In the genomic region with DNA sequence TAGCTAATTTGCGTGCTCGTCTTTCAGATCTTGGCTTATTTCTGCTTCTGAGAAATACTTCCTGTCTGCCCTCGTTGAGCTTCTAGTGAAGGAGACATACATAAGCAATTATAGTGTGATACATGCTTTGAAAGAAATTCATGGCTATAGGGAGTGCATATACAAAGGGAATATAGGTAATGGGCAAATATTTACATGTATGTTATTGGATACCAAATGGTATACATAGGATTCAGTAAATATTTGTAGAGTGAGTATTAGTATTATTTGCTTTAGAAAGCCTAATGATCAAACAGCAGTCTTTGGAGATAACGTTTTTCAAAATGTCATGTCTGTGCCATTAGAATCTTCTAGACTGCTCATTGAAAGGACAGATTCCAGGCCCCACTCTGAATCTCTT, we compare ENCODE assay signal across 19 cellular contexts. TPM values are rescaled to one million over a fixed set of nuclear protein-coding genes. Genes with fewer than 3 reads are reported as not detected.
DNase-seq lines count a peak whose midpoint lies in the region; ATAC-seq, FAIRE-seq and TF ChIP-seq lines count a peak whose summit lies in the region.
"Had no signal": no experiment of that assay in that cellular context is flagged by ENCODE, and none has a peak within 500 bp of the region (broad histone marks: within the 10 kb centered on the region; RNA-seq: fewer than 3 reads in every experiment).

No MANE protein-coding gene starts in this region.

- no peaks in the 10 kb centered on the region for H3K9me3 Mint-ChIP-seq in CD4-positive, alpha-beta T cell
- H3K9me3 Mint-ChIP-seq: CD8-positive, alpha-beta memory T cell had no signal

- POLR2A ChIA-PET in HepG2 (lab: Yijun Ruan, JAX) = interaction anchor here (0.8 kb wide), 1 partner anchor 65 kb away, joined by 3 read pairs; no protein-coding TSS in a partner anchor
- POLR2A ChIA-PET in PC-3 (lab: Charles Lee; ENCODE audit: unreplicated experiment) = no interaction called here
- POLR2A ChIA-PET in SK-N-SH (lab: Yijun Ruan, JAX) = no interaction called here
- POLR2A ChIA-PET in CD4-positive, alpha-beta T cell (lab: Charles Lee) = no interaction called here

- H3K4me3 Mint-ChIP-seq in CD4-positive, alpha-beta T cell = no peak overlapping the region

- no peaks in the 10 kb centered on the region; a peak in 1 of 5 replicates for H3K27me3 ChIP-seq in HepG2 (ENCODE audit: control insufficient read depth in 1 of 2, insufficient read depth in 2 of 2, low read length in 2 of 2)
- H3K27me3 ChIP-seq in right lobe of liver = no peaks in the 10 kb centered on the region
- H3K27me3 ChIP-seq in Loucy (ENCODE audit: insufficient read depth, low read length, poor library complexity, severe bottlenecking) = no peaks in the 10 kb centered on the region
- H3K27me3 ChIP-seq in PC-3 (ENCODE audit: low read length) = no peaks in the 10 kb centered on the region
- no peaks in the 10 kb centered on the region for H3K27me3 ChIP-seq in SK-N-SH (ENCODE audit: insufficient read depth)
- H3K27me3 ChIP-seq in CD4-positive, alpha-beta T cell (ENCODE audit: control insufficient read depth, insufficient read depth, low read length) = no peaks in the 10 kb centered on the region
- no peaks in the 10 kb centered on the region for H3K27me3 ChIP-seq in stomach
- H3K27me3 ChIP-seq: BE2C had no signal

- H3K27me3 Mint-ChIP-seq in CD4-positive, alpha-beta T cell = no peaks in the 10 kb centered on the region
- H3K27me3 Mint-ChIP-seq: CD8-positive, alpha-beta memory T cell had no signal

- TF ChIP-seq EP300 in HepG2 (IDR thresholded peaks at IDR 0.05; ENCODE audit: low read depth in 2 of 2, low read length in 2 of 2) (no peak), HepG2 (CRISPR knock-in tag; IDR thresholded peaks at IDR 0.05; ENCODE audit: borderline replicate concordance) (no peak), SK-N-SH (IDR thresholded peaks at IDR 0.05; ENCODE audit: borderline replicate concordance in 1 of 2, low read depth in 1 of 2, low read length in 1 of 2) (no peak), stomach (IDR thresholded peaks at IDR 0.05) (no peak)

- H3K4me1 ChIP-seq in HepG2 (ENCODE audit: insufficient read depth, low read length) (peaks cover 29% of the 10 kb centered on the region), right lobe of liver (no peaks in the 10 kb centered on the region), Loucy (ENCODE audit: insufficient read depth, low read length, poor library complexity, severe bottlenecking) (peaks cover 39% of the 10 kb centered on the region), PC-3 (ENCODE audit: insufficient read depth, low read length) (peaks cover 28% of the 10 kb centered on the region), SK-N-SH (ENCODE audit: control insufficient read depth in 1 of 2, insufficient read depth in 2 of 2, low read depth in 1 of 2, low read length in 1 of 2) (no peaks in the 10 kb centered on the region; a peak in 2 of 4 replicates), stomach (peaks cover 0 to 14% (median 8%) of the 10 kb centered on the region in 4 donors)
- H3K4me1 ChIP-seq: BE2C had no signal

- H4K20me1 ChIP-seq in HepG2 (ENCODE audit: insufficient read depth, low read length) (no peaks in the 10 kb centered on the region; the same call in 1 of the 2 replicates), Loucy (ENCODE audit: insufficient read depth, low read length, poor library complexity, severe bottlenecking) (peaks cover 6% of the 10 kb centered on the region), PC-3 (ENCODE audit: low read length) (no peaks in the 10 kb centered on the region), SK-N-SH (ENCODE audit: insufficient read depth) (no peaks in the 10 kb centered on the region)

- H3K27ac Mint-ChIP-seq in CD4-positive, alpha-beta T cell = no peak overlapping the region
- H3K27ac Mint-ChIP-seq: CD8-positive, alpha-beta memory T cell had no signal

- H3K9me2 ChIP-seq in Loucy (replicated peaks; ENCODE audit: low read depth, low read length) (no peaks in the 10 kb centered on the region), PC-3 (replicated peaks; ENCODE audit: low read length) (no peaks in the 10 kb centered on the region), SK-N-SH (no peaks in the 10 kb centered on the region)

- H2AFZ ChIP-seq in HepG2 (ENCODE audit: low read length) (no peak overlapping the region), Loucy (ENCODE audit: low read length) (no peak overlapping the region), PC-3 (ENCODE audit: low read length) (no peak overlapping the region), SK-N-SH (ENCODE audit: low read depth) (no peak overlapping the region)
- H2AFZ ChIP-seq: GM23248 had no signal

- in situ Hi-C loops in HepG2 (cut with HindIII; ENCODE audit: extremely low pct_ligation_motif_present, low pct_unique_long_range_greater_than_20kb) = no loop called here

- H3K4me2 ChIP-seq in HepG2 (ENCODE audit: low read depth, low read length) (no peak overlapping the region), Loucy (ENCODE audit: low read depth, low read length, poor library complexity, severe bottlenecking) (peak overlapping the region; percentile 42), PC-3 (ENCODE audit: low read length) (peak overlapping the region; percentile 58), SK-N-SH (no peak overlapping the region)
- H3K4me2 ChIP-seq: A549 had no signal

- TF ChIP-seq RAD21 in HepG2 (CRISPR knock-in tag; IDR thresholded peaks at IDR 0.05) = no peak
- TF ChIP-seq RAD21 in SK-N-SH (IDR thresholded peaks at IDR 0.05; ENCODE audit: low read length) = no peak

- TF ChIP-seq CTCF in HepG2 (CRISPR knock-in tag; IDR thresholded peaks at IDR 0.05) = no peak
- TF ChIP-seq CTCF in right lobe of liver (IDR thresholded peaks at IDR 0.05) = no peak
- no peak for TF ChIP-seq CTCF in Loucy (conservative IDR thresholded peaks at IDR 0.05; ENCODE audit: low read length)
- no peak for TF ChIP-seq CTCF in PC-3 (conservative IDR thresholded peaks at IDR 0.05; ENCODE audit: low read depth, low read length)
- TF ChIP-seq CTCF in SK-N-SH (IDR thresholded peaks at IDR 0.05) = no peak
- no peak for TF ChIP-seq CTCF in CD4-positive, alpha-beta T cell (IDR thresholded peaks at IDR 0.05)
- no peak for TF ChIP-seq CTCF in stomach (IDR thresholded peaks at IDR 0.05)

- BruUV-seq in HepG2 (replicated peaks; lab: Mats Ljungman, UMichigan) = no TSS peak
- no TSS peak for BruUV-seq in PC-3 (replicated peaks; lab: Mats Ljungman, UMichigan)

- no peaks in the 10 kb centered on the region for H3K9me3 ChIP-seq in HepG2 (ENCODE audit: low read length)
- H3K9me3 ChIP-seq in right lobe of liver = no peaks in the 10 kb centered on the region
- H3K9me3 ChIP-seq in Loucy (ENCODE audit: insufficient read depth, low read depth, low read length) = no peaks in the 10 kb centered on the region
- H3K9me3 ChIP-seq in PC-3 (ENCODE audit: low read length) = no peaks in the 10 kb centered on the region
- no peaks in the 10 kb centered on the region for H3K9me3 ChIP-seq in SK-N-SH
- H3K9me3 ChIP-seq in CD4-positive, alpha-beta T cell (ENCODE audit: control insufficient read depth, low read length) = no peaks in the 10 kb centered on the region
- H3K9me3 ChIP-seq in stomach = no peaks in the 10 kb centered on the region
- H3K9me3 ChIP-seq: A549, BE2C, Caco-2 had no signal

- WGBS in HepG2 (ENCODE audit: low lambda C conversion rate) = 68% methylated on average over 4 of the region's 4 CpGs
- 66% methylated on average over 4 of the region's 4 CpGs for WGBS in right lobe of liver (ENCODE audit: insufficient coverage, low coverage, low lambda C conversion rate, missing lambda C conversion rate)
- WGBS in SK-N-SH (ENCODE audit: low lambda C conversion rate) = 85% methylated on average over 4 of the region's 4 CpGs
- WGBS in stomach, 5 donors = 60 to 67% (median 64%) methylated on average over 4 of the region's 4 CpGs

- peaks cover 4% of the 10 kb centered on the region for H3K36me3 Mint-ChIP-seq in CD4-positive, alpha-beta T cell (ENCODE audit: low read depth)

- H3K9ac ChIP-seq in HepG2 (ENCODE audit: insufficient read depth, low read depth, low read length) (no peak overlapping the region), Loucy (ENCODE audit: low read depth, low read length, poor library complexity, severe bottlenecking) (no peak overlapping the region), PC-3 (ENCODE audit: low read length) (no peak overlapping the region), SK-N-SH (no peak overlapping the region)
- H3K9ac ChIP-seq: GM23248 had no signal

- no peak overlapping the region for H3K27ac ChIP-seq in HepG2 (ENCODE audit: extremely low read length, insufficient read depth, low read length)
- no peak overlapping the region for H3K27ac ChIP-seq in right lobe of liver
- H3K27ac ChIP-seq in PC-3 (ENCODE audit: low read length) = peak overlapping the region; percentile 61
- no peak overlapping the region for H3K27ac ChIP-seq in SK-N-SH (ENCODE audit: low read depth in 2 of 2, low read length in 1 of 2)
- no peak overlapping the region for H3K27ac ChIP-seq in CD4-positive, alpha-beta T cell (ENCODE audit: low read depth, low read length)
- H3K27ac ChIP-seq in stomach = no peak overlapping the region
- H3K27ac ChIP-seq: A549, C4-2B, GM23248, HL-60 had no signal

- TF ChIP-seq POLR2A in HepG2 (IDR thresholded peaks at IDR 0.05; ENCODE audit: insufficient read depth in 1 of 2, low read depth in 2 of 2, low read length in 2 of 2) (no peak), right lobe of liver (IDR thresholded peaks at IDR 0.05) (no peak), stomach (IDR thresholded peaks at IDR 0.05) (no peak)

- intact Hi-C loops in HepG2 (cut with micrococcal nuclease; ENCODE audit: unreplicated experiment) = no loop called here
- intact Hi-C loops in right lobe of liver (cut with DNase I) = no loop called here
- intact Hi-C loops in PC-3 (cut with micrococcal nuclease) = no loop called here
- intact Hi-C loops in CD4-positive, alpha-beta T cell (cut with DNase I, micrococcal nuclease) = no loop called here
- intact Hi-C loops in stomach (cut with DNase I; ENCODE audit: low total_unique reads) = no loop called here

- H3K4me3 ChIP-seq in HepG2 (replicated peaks in 1 of 3; ENCODE audit: insufficient read depth in 1 of 3, low read depth in 2 of 3, low read length in 3 of 3) = no peak overlapping the region
- H3K4me3 ChIP-seq in right lobe of liver = no peak overlapping the region
- H3K4me3 ChIP-seq in Loucy (ENCODE audit: low read length, poor library complexity, severe bottlenecking) = peak overlapping the region; percentile 16
- no peak overlapping the region for H3K4me3 ChIP-seq in PC-3 (ENCODE audit: low read length)
- H3K4me3 ChIP-seq in SK-N-SH (ENCODE audit: low read depth in 2 of 2, low read length in 1 of 2) = no peak overlapping the region
- no peak overlapping the region for H3K4me3 ChIP-seq in stomach
- H3K4me3 ChIP-seq: A549, GM12878, GM23248 had no signal

- DNase-seq in HepG2 (ENCODE audit: low spot score) = peak; percentile 27
- DNase-seq in right lobe of liver = no peak
- peak; percentile 62 for DNase-seq in PC-3
- no peak for DNase-seq in SK-N-SH
- DNase-seq in CD4-positive, alpha-beta T cell = no peak
- no peak for DNase-seq in stomach
- DNase-seq: BE2C; Caco-2; CD8-positive, alpha-beta memory T cell; GM23248 had no signal

- peaks cover 3 to 21% of the 10 kb centered on the region in 2 experiments for H3K36me3 ChIP-seq in HepG2 (replicated peaks in 1 of 2; ENCODE audit: control insufficient read depth in 1 of 2, insufficient read depth in 2 of 2, low read length in 2 of 2)
- no peaks in the 10 kb centered on the region for H3K36me3 ChIP-seq in right lobe of liver
- H3K36me3 ChIP-seq in Loucy (ENCODE audit: insufficient read depth, low read length) = peaks cover 8% of the 10 kb centered on the region
- no peaks in the 10 kb centered on the region; the same call in 1 of the 2 replicates for H3K36me3 ChIP-seq in PC-3 (ENCODE audit: low read depth, low read length)
- H3K36me3 ChIP-seq in SK-N-SH (replicated peaks in 1 of 2; ENCODE audit: control insufficient read depth in 1 of 2, insufficient read depth in 2 of 2, low read length in 1 of 2) = peaks cover 10 to 19% of the 10 kb centered on the region in 2 experiments
- H3K36me3 ChIP-seq in stomach = no peaks in the 10 kb centered on the region

- CTCF ChIA-PET in HepG2 (lab: Yijun Ruan, JAX; ENCODE audit: low intra/inter-chr PET ratio, low total read pairs) = no interaction called here
- CTCF ChIA-PET in PC-3 (lab: Charles Lee) = no interaction called here
- CTCF ChIA-PET in SK-N-SH (lab: Yijun Ruan, JAX) = no interaction called here
- CTCF ChIA-PET in CD4-positive, alpha-beta T cell (lab: Charles Lee) = no interaction called here

- peaks cover 5% of the 10 kb centered on the region for H3K79me2 ChIP-seq in HepG2 (ENCODE audit: insufficient read depth, low read length)
- H3K79me2 ChIP-seq in Loucy (ENCODE audit: insufficient read depth, low read length) = peaks cover 66% of the 10 kb centered on the region
- H3K79me2 ChIP-seq in PC-3 (ENCODE audit: low read length) = peaks cover 12% of the 10 kb centered on the region
- peaks cover 35% of the 10 kb centered on the region; the same call in 1 of the 2 replicates for H3K79me2 ChIP-seq in SK-N-SH (ENCODE audit: insufficient read depth)

- peaks cover 4% of the 10 kb centered on the region for H3K4me1 Mint-ChIP-seq in CD4-positive, alpha-beta T cell (ENCODE audit: low read depth)

- no peak for FAIRE-seq in HepG2 (lab: Jason Lieb, UNC)
- FAIRE-seq: A549, GM12878, H54 had no signal

- ATAC-seq in HepG2 (peak; percentile 28; the same call in 1 of the 3 replicates), right lobe of liver (no peak), PC-3 (peak; percentile 62)
- ATAC-seq in CD4-positive, alpha-beta T cell (ENCODE audit: poor library complexity) = no peak
- ATAC-seq: A549, HCT116 had no signal

- H3F3A ChIP-seq in Loucy (ENCODE audit: low read depth) (no peaks in the 10 kb centered on the region), PC-3 (ENCODE audit: low read length, unreplicated experiment) (no peaks in the 10 kb centered on the region), SK-N-SH (replicated peaks; ENCODE audit: insufficient read depth) (no peaks in the 10 kb centered on the region)

RNA-seq across cellular contexts. Expression of gene BRCA2, which starts 5.2 kb away (rescaled TPM):
- 24.6 and 28.3 TPM in 2 replicates for total RNA-seq in HepG2 (2016; rRNA removed; fragmentation: Illumina TruSeq; extraction: Trizol)
- total RNA-seq in HepG2 (2016; cell fraction: cytosol; rRNA removed; fragmentation: Illumina TruSeq; extraction: Trizol; ENCODE audit: low read depth) = 2.6 and 3.3 TPM in 2 replicates
- 19.9 and 29.6 TPM in 2 replicates for total RNA-seq in HepG2 (2016; cell fraction: insoluble cytoplasmic fraction; rRNA removed; fragmentation: Illumina TruSeq; extraction: Trizol)
- 5.4 TPM in 2 replicates for total RNA-seq in HepG2 (2016; cell fraction: membrane; rRNA removed; fragmentation: Illumina TruSeq; extraction: Trizol)
- 33.0 and 36.6 TPM in 2 replicates for total RNA-seq in HepG2 (2016; cell fraction: nucleus; rRNA removed; fragmentation: Illumina TruSeq; extraction: Trizol)
- 1.8 and 3.1 TPM in 2 replicates for polyA plus RNA-seq in HepG2 (2011; rRNA removed)
- polyA plus RNA-seq in HepG2 (2011; cell fraction: cytosol; rRNA removed) = 0.48 and 1.6 TPM in 2 replicates
- polyA plus RNA-seq in HepG2 (2011; cell fraction: nucleus; rRNA removed) = 2.2 and 3.1 TPM in 2 replicates
- 0.95 and 4.7 TPM in 2 replicates for polyA plus RNA-seq in HepG2 (2012)
- 0.29 and 0.40 TPM in 2 replicates for polyA plus RNA-seq in HepG2 (2016; cell fraction: cytosol; fragmentation: Illumina TruSeq; extraction: Trizol; ENCODE audit: low read depth)
- 13.9 and 14.6 TPM in 2 replicates for polyA plus RNA-seq in HepG2 (2016; cell fraction: insoluble cytoplasmic fraction; fragmentation: Illumina TruSeq; extraction: Trizol; ENCODE audit: low read depth)
- 0.37 and 2.5 TPM in 2 replicates for polyA plus RNA-seq in HepG2 (2016; cell fraction: membrane; fragmentation: Illumina TruSeq; extraction: Trizol; ENCODE audit: low read depth)
- 27.2 and 32.6 TPM in 2 replicates for polyA plus RNA-seq in HepG2 (2016; cell fraction: nucleus; fragmentation: Illumina TruSeq; extraction: Trizol; ENCODE audit: insufficient read depth, low read depth)
- 0.74 and 5.3 TPM in 2 replicates for polyA minus RNA-seq in HepG2 (2011; rRNA and poly(A)+ RNA removed; ENCODE audit: low replicate concordance)
- polyA minus RNA-seq in HepG2 (2011; cell fraction: cytosol; rRNA and poly(A)+ RNA removed) = 3.3 and 3.8 TPM in 2 replicates
- polyA minus RNA-seq in HepG2 (2011; cell fraction: nucleus; rRNA and poly(A)+ RNA removed) = 16.8 and 23.8 TPM in 2 replicates
- total RNA-seq in right lobe of liver = 1 to 10 TPM in 4 of 6 experiments, under 1 TPM in 2; 0.46 to 4.0 (median 1.8) TPM
- 9.1 and 16.8 TPM in 2 replicates for total RNA-seq in PC-3 (2014; rRNA removed)
- polyA plus RNA-seq in SK-N-SH (2012; rRNA removed) = 0.81 and 1.6 TPM in 2 replicates
- polyA plus RNA-seq in SK-N-SH (2012; cell fraction: cytosol; rRNA removed) = 0.85 and 1.1 TPM in 2 replicates
- 2.9 and 4.9 TPM in 2 replicates for polyA plus RNA-seq in SK-N-SH (2012; cell fraction: nucleus; rRNA removed)
- 1 to 10 TPM; 1.9 to 2.4 TPM for total RNA-seq in CD4-positive, alpha-beta T cell
- total RNA-seq in stomach = 10 to 100 TPM in 1 of 5 donors, 1 to 10 TPM in 2, under 1 TPM in 2; 0.58 to 16.2 (median 4.6) TPM
- 1 to 10 TPM in 2 of 3 donors, under 1 TPM in 1; 0.53 to 1.2 (median 1.1) TPM for polyA plus RNA-seq in stomach

RNA-seq across cellular contexts. Expression of gene ZAR1L, which starts 5.4 kb away (rescaled TPM):
- total RNA-seq in HepG2 (2016; rRNA removed; fragmentation: Illumina TruSeq; extraction: Trizol) (0.09 TPM in 1 of 2 replicates, not detected in the other), right lobe of liver (not detected), PC-3 (2014; rRNA removed) (not detected in 2 replicates), stomach (not detected)
- not detected in 2 replicates for total RNA-seq in HepG2 (2016; cell fraction: cytosol; rRNA removed; fragmentation: Illumina TruSeq; extraction: Trizol; ENCODE audit: low read depth)
- total RNA-seq in HepG2 (2016; cell fraction: insoluble cytoplasmic fraction; rRNA removed; fragmentation: Illumina TruSeq; extraction: Trizol) = not detected in 2 replicates
- 0.09 TPM in 1 of 2 replicates, not detected in the other for total RNA-seq in HepG2 (2016; cell fraction: membrane; rRNA removed; fragmentation: Illumina TruSeq; extraction: Trizol)
- not detected in 2 replicates for total RNA-seq in HepG2 (2016; cell fraction: nucleus; rRNA removed; fragmentation: Illumina TruSeq; extraction: Trizol)
- polyA plus RNA-seq in HepG2 (2011; rRNA removed) (0.05 TPM in 1 of 2 replicates, not detected in the other), SK-N-SH (2012; rRNA removed) (0.07 TPM in 1 of 2 replicates, not detected in the other), stomach (not detected)
- not detected in 2 replicates for polyA plus RNA-seq in HepG2 (2011; cell fraction: cytosol; rRNA removed)
- polyA plus RNA-seq in HepG2 (2011; cell fraction: nucleus; rRNA removed) = 0.09 TPM in 1 of 2 replicates, not detected in the other
- polyA plus RNA-seq in HepG2 (2012) = not detected in 2 replicates
- not detected in 2 replicates for polyA plus RNA-seq in HepG2 (2016; cell fraction: cytosol; fragmentation: Illumina TruSeq; extraction: Trizol; ENCODE audit: low read depth)
- polyA plus RNA-seq in HepG2 (2016; cell fraction: insoluble cytoplasmic fraction; fragmentation: Illumina TruSeq; extraction: Trizol; ENCODE audit: low read depth) = not detected in 2 replicates
- not detected in 2 replicates for polyA plus RNA-seq in HepG2 (2016; cell fraction: membrane; fragmentation: Illumina TruSeq; extraction: Trizol; ENCODE audit: low read depth)
- 0.59 TPM in 1 of 2 replicates, not detected in the other for polyA plus RNA-seq in HepG2 (2016; cell fraction: nucleus; fragmentation: Illumina TruSeq; extraction: Trizol; ENCODE audit: insufficient read depth, low read depth)
- not detected in 2 replicates for polyA minus RNA-seq in HepG2 (2011; rRNA and poly(A)+ RNA removed; ENCODE audit: low replicate concordance)
- polyA minus RNA-seq in HepG2 (2011; cell fraction: cytosol; rRNA and poly(A)+ RNA removed) = not detected in 2 replicates
- polyA minus RNA-seq in HepG2 (2011; cell fraction: nucleus; rRNA and poly(A)+ RNA removed) = not detected in 2 replicates
- polyA plus RNA-seq in SK-N-SH (2012; cell fraction: cytosol; rRNA removed) = not detected in 2 replicates
- polyA plus RNA-seq in SK-N-SH (2012; cell fraction: nucleus; rRNA removed) = 0.14 and 0.21 TPM in 2 replicates
- not detected for total RNA-seq in CD4-positive, alpha-beta T cell
- total RNA-seq: Caco-2; CD8-positive, alpha-beta memory T cell; Daoy; GM23248 had no signal
- polyA plus RNA-seq: A549; AG04450; CD8-positive, alpha-beta memory T cell; GM23248 had no signal

Comparison
In these comparisons a context has a peak if more than half of its experiments do, and no peak if none do; other contexts are left out.
1. ATAC-seq: peak in HepG2 (single experiment) and PC-3 (single experiment); none in right lobe of liver (0 of 4) and CD4-positive, alpha-beta T cell (single experiment).
2. DNase-seq: peak in HepG2 (single experiment) and PC-3 (single experiment); none in right lobe of liver (0 of 3), SK-N-SH (single experiment), CD4-positive, alpha-beta T cell (0 of 10) and stomach (single experiment).
3. H3K4me2 ChIP-seq: peak in Loucy (single experiment) and PC-3 (single experiment); none in HepG2 (single experiment) and SK-N-SH (single experiment).